In genomic region chr1:237041795-237042466, GRCh38 we compare ENCODE assay signal across 10 cellular contexts. TPM values are rescaled to one million over a fixed set of nuclear protein-coding genes. Genes with fewer than 3 reads are reported as not detected.
DNase-seq lines count a peak whose midpoint lies in the region; ATAC-seq and TF ChIP-seq lines count a peak whose summit lies in the region.
"Had no signal": no experiment of that assay in that cellular context is flagged by ENCODE, and none has a peak within 500 bp of the region (broad histone marks: within the 10 kb centered on the region; RNA-seq: fewer than 3 reads in every experiment).

Gene RYR2, plus strand, starts transcription at chr1:237042184. Its CDS starts 338 bp downstream, at chr1:237042522.

- no peak within 1 kb of the TSS for H3K4me2 ChIP-seq in osteoblast (ENCODE audit: insufficient read depth, low read length)

- H3K27ac ChIP-seq in lower lobe of right lung, result peak within 1 kb of the TSS; percentile 57
- no peak within 1 kb of the TSS for H3K27ac ChIP-seq in osteoblast (ENCODE audit: low read depth, low read length)
- H3K27ac ChIP-seq: neutrophil had no signal

- H3K9me3 ChIP-seq in lower lobe of right lung (no peaks in the 10 kb centered on the region), osteoblast (ENCODE audit: low read depth, low read length) (no peaks in the 10 kb centered on the region)
- H3K9me3 ChIP-seq: neutrophil had no signal

- intact Hi-C loops in lower lobe of right lung (cut with DNase I), result no loop called here

- H3K27me3 Mint-ChIP-seq in activated naive CD4-positive, alpha-beta T cell treated with anti-CD3 and anti-CD28 coated beads, Interleukin-2, amount 10 ng/mL, durations not matched to agents 7 days and 5 days, result peaks cover 48% of the 10 kb centered on the region
- peaks cover 19% of the 10 kb centered on the region for H3K27me3 Mint-ChIP-seq in type B pancreatic cell

- H3K4me1 Mint-ChIP-seq in activated naive CD4-positive, alpha-beta T cell treated with anti-CD3 and anti-CD28 coated beads, Interleukin-2, amount 10 ng/mL, durations not matched to agents 7 days and 5 days, result peaks cover 3% of the 10 kb centered on the region
- H3K4me1 Mint-ChIP-seq in type B pancreatic cell (ENCODE audit: unreplicated experiment), result peaks cover 8% of the 10 kb centered on the region

- no peaks in the 10 kb centered on the region for H3K79me2 ChIP-seq in osteoblast (ENCODE audit: insufficient read depth, low read length)

- peaks cover 9% of the 10 kb centered on the region for H3K4me1 ChIP-seq in lower lobe of right lung
- H3K4me1 ChIP-seq in osteoblast (ENCODE audit: insufficient read depth, low read length), result no peaks in the 10 kb centered on the region

- peak within 1 kb of the TSS; percentile 80 for H3K27ac Mint-ChIP-seq in activated naive CD4-positive, alpha-beta T cell treated with anti-CD3 and anti-CD28 coated beads, Interleukin-2, amount 10 ng/mL, durations not matched to agents 7 days and 5 days
- no peak within 1 kb of the TSS for H3K27ac Mint-ChIP-seq in type B pancreatic cell

- H3K9me3 Mint-ChIP-seq in activated naive CD4-positive, alpha-beta T cell treated with anti-CD3 and anti-CD28 coated beads, Interleukin-2, amount 10 ng/mL, durations not matched to agents 7 days and 5 days, result no peaks in the 10 kb centered on the region
- H3K9me3 Mint-ChIP-seq in type B pancreatic cell, result no peaks in the 10 kb centered on the region

- H3K36me3 Mint-ChIP-seq in activated naive CD4-positive, alpha-beta T cell treated with anti-CD3 and anti-CD28 coated beads, Interleukin-2, amount 10 ng/mL, durations not matched to agents 7 days and 5 days, result peaks cover 2% of the 10 kb centered on the region
- H3K36me3 Mint-ChIP-seq in type B pancreatic cell, result no peaks in the 10 kb centered on the region

- TF ChIP-seq CTCF in lower lobe of right lung (IDR thresholded peaks at IDR 0.05) (peak; percentile 45), type B pancreatic cell (conservative IDR thresholded peaks at IDR 0.05) (peak; percentile 70), osteoblast (IDR thresholded peaks at IDR 0.05; ENCODE audit: extremely low read depth, low read depth, low read length) (no peak)

- peak; percentile 69 to 74 for ATAC-seq in lower lobe of right lung

- H3K27me3 ChIP-seq in lower lobe of right lung (ENCODE audit: low read depth) (peaks cover 45% of the 10 kb centered on the region), osteoblast (ENCODE audit: insufficient read depth, low read length) (peaks cover 6% of the 10 kb centered on the region)

- H2AFZ ChIP-seq in osteoblast (ENCODE audit: low read length), result no peak within 1 kb of the TSS

- H3K4me3 Mint-ChIP-seq in activated naive CD4-positive, alpha-beta T cell treated with anti-CD3 and anti-CD28 coated beads, Interleukin-2, amount 10 ng/mL, durations not matched to agents 7 days and 5 days, result no peak within 1 kb of the TSS
- H3K4me3 Mint-ChIP-seq in type B pancreatic cell, result peak within 1 kb of the TSS; percentile 86

- CTCF ChIA-PET in activated naive CD4-positive, alpha-beta T cell treated with anti-CD3 and anti-CD28 coated beads, Interleukin-2, amount 10 ng/mL, durations not matched to agents 7 days and 5 days (lab: Charles Lee), result no interaction called here

- H3K36me3 ChIP-seq in lower lobe of right lung (no peaks in the 10 kb centered on the region), osteoblast (ENCODE audit: insufficient read depth, low read length) (no peaks in the 10 kb centered on the region)
- H3K36me3 ChIP-seq: neutrophil had no signal

- H4K20me1 ChIP-seq in osteoblast (ENCODE audit: insufficient read depth, low read length), result no peaks in the 10 kb centered on the region

- no peak for DNase-seq in activated naive CD4-positive, alpha-beta T cell treated with anti-CD3 and anti-CD28 coated beads, Interleukin-2, amount 10 ng/mL, durations not matched to agents 7 days and 5 days
- DNase-seq in activated naive CD4-positive, alpha-beta T cell treated with Interleukin-2 at 50 U/mL for 16 hours, result no peak
- peak; percentile 90 for DNase-seq in cerebellum (ENCODE audit: low spot score)
- DNase-seq in lower lobe of right lung, result no peak
- DNase-seq in type B pancreatic cell (ENCODE audit: extremely low spot score, unreplicated experiment), result no peak
- no peak for DNase-seq in osteoblast (ENCODE audit: insufficient read length, low spot score, missing footprints)
- no peak for DNase-seq in effector CD8-positive, alpha-beta T cell (lab: John Stamatoyannopoulos, UW)
- DNase-seq in NCI-H1436 (lab: John Stamatoyannopoulos, UW), result no peak
- DNase-seq: DND-41 had no signal

- H3K4me3 ChIP-seq in lower lobe of right lung (peak within 1 kb of the TSS; percentile 57), osteoblast (ENCODE audit: insufficient read depth, low read length) (no peak within 1 kb of the TSS)

RNA-seq across cellular contexts. Expression of gene RYR2, which starts in this region (rescaled TPM):
- total RNA-seq in cerebellum (19.4 TPM), lower lobe of right lung (4.8 TPM), type B pancreatic cell (ENCODE audit: low replicate concordance) (0.58 and 1.0 TPM in 2 replicates), osteoblast (not detected in 2 replicates)
